ENCODE assay signal across 23 cellular contexts in genomic region chr17:82412535-82413520, GRCh38. TPM values are rescaled to one million over a fixed set of nuclear protein-coding genes. Genes with fewer than 3 reads are reported as not detected.
A peak's percentile ranks its signal among the peaks of the same experiment; 100 is the strongest.
DNase-seq lines count a peak whose midpoint lies in the region; ATAC-seq and TF ChIP-seq lines count a peak whose summit lies in the region.
"Had no signal": no experiment of that assay in that cellular context is flagged by ENCODE, and none has a peak within 500 bp of the region (broad histone marks: within the 10 kb centered on the region; RNA-seq: fewer than 3 reads in every experiment).

No MANE protein-coding gene starts in this region.

- H2AFZ ChIP-seq in SK-N-SH (ENCODE audit: low read depth) = no peak overlapping the region
- H2AFZ ChIP-seq in osteoblast (ENCODE audit: low read length) = no peak overlapping the region
- H2AFZ ChIP-seq in hepatocyte = no peak overlapping the region

- DNase-seq in SK-N-SH = peak; percentile 83
- DNase-seq in NCI-H1105 treated with DMSO at 0.1 percent for 48 hours (lab: John Stamatoyannopoulos, UW) = peak; percentile 44
- DNase-seq in SHP77 treated with DMSO at 0.1 percent for 48 hours (lab: John Stamatoyannopoulos, UW) = peak; percentile 34
- DNase-seq in osteoblast (ENCODE audit: insufficient read length, low spot score, missing footprints) = peak; percentile 34
- DNase-seq in hepatocyte (ENCODE audit: low spot score) = no peak
- no peak for DNase-seq in activated naive CD4-positive, alpha-beta T cell treated with Interleukin-2 at 50 U/mL for 16 hours
- no peak for DNase-seq in NCI-H1436 (lab: John Stamatoyannopoulos, UW)
- DNase-seq: ACHN; activated CD4-positive, alpha-beta T cell treated with anti-CD3 and anti-CD28 coated beads, Interleukin-2, amount 10 ng/mL, durations not matched to agents 24 days and 14 days; activated naive CD4-positive, alpha-beta T cell treated with anti-CD3 and anti-CD28 coated beads, Interleukin-2, amount 10 ng/mL, durations not matched to agents 7 days and 5 days; CD8-positive, alpha-beta T cell; hippocampal formation; kidney glomerular epithelial cell; MM.1S; NCI-H446 treated with DMSO at 0.1 percent for 48 hours; nucleus accumbens; OCI-M1; right cardiac atrium; stimulated activated naive CD8-positive, alpha-beta T cell treated with anti-CD3 and anti-CD28 coated beads, Interleukin-15, amount 100 ng/mL, for 72 hours had no signal

- peak in 1 of 2 experiments; percentile 26; a peak in 1 of 4 replicates for TF ChIP-seq EP300 in SK-N-SH (IDR thresholded peaks at IDR 0.05; ENCODE audit: borderline replicate concordance in 1 of 2, low read depth in 1 of 2, low read length in 1 of 2)

- H3K4me3 ChIP-seq in SK-N-SH (ENCODE audit: low read depth in 2 of 2, low read length in 1 of 2) = no peak overlapping the region
- no peak overlapping the region for H3K4me3 ChIP-seq in osteoblast (ENCODE audit: insufficient read depth, low read length)
- no peak overlapping the region for H3K4me3 ChIP-seq in hepatocyte
- H3K4me3 ChIP-seq: GM12878 had no signal

- peak; percentile 15; the same call in 1 of the 2 replicates for TF ChIP-seq RAD21 in SK-N-SH (IDR thresholded peaks at IDR 0.05; ENCODE audit: low read length)

- no peak for TF ChIP-seq CTCF in SK-N-SH (IDR thresholded peaks at IDR 0.05)
- no peak for TF ChIP-seq CTCF in osteoblast (IDR thresholded peaks at IDR 0.05; ENCODE audit: extremely low read depth, low read depth, low read length)
- no peak for TF ChIP-seq CTCF in hepatocyte (IDR thresholded peaks at IDR 0.05; ENCODE audit: poor library complexity)

- H3K79me2 ChIP-seq in SK-N-SH (ENCODE audit: insufficient read depth) (peaks cover 19% of the 10 kb centered on the region), osteoblast (ENCODE audit: insufficient read depth, low read length) (no peaks in the 10 kb centered on the region), hepatocyte (peaks cover 4% of the 10 kb centered on the region)

- 86% methylated on average over 29 of the region's 29 CpGs for WGBS in SK-N-SH (ENCODE audit: low lambda C conversion rate)
- WGBS in hepatocyte (ENCODE audit: low lambda C conversion rate, missing lambda C conversion rate) = 84% methylated on average over 25 of the region's 29 CpGs

- H3K9ac ChIP-seq in SK-N-SH = no peak overlapping the region

- no peak overlapping the region; a peak in 1 of 4 replicates for H3K27ac ChIP-seq in SK-N-SH (ENCODE audit: low read depth in 2 of 2, low read length in 1 of 2)
- no peak overlapping the region for H3K27ac ChIP-seq in osteoblast (ENCODE audit: low read depth, low read length)
- no peak overlapping the region for H3K27ac ChIP-seq in hepatocyte

- H3K4me2 ChIP-seq in SK-N-SH (no peak overlapping the region), osteoblast (ENCODE audit: insufficient read depth, low read length) (no peak overlapping the region), hepatocyte (no peak overlapping the region)

- POLR2A ChIA-PET in SK-N-SH (lab: Yijun Ruan, JAX) = no interaction called here

- no peaks in the 10 kb centered on the region for H3K9me2 ChIP-seq in SK-N-SH
- no peaks in the 10 kb centered on the region for H3K9me2 ChIP-seq in hepatocyte (replicated peaks; ENCODE audit: insufficient read depth)

- H3K4me1 ChIP-seq in SK-N-SH (ENCODE audit: control insufficient read depth in 1 of 2, insufficient read depth in 2 of 2, low read depth in 1 of 2, low read length in 1 of 2) = peaks cover 0 to 12% of the 10 kb centered on the region in 2 experiments; a peak in 2 of 4 replicates
- peaks cover 4% of the 10 kb centered on the region for H3K4me1 ChIP-seq in osteoblast (ENCODE audit: insufficient read depth, low read length)
- peaks cover 4% of the 10 kb centered on the region for H3K4me1 ChIP-seq in hepatocyte (ENCODE audit: insufficient read depth)

- no peaks in the 10 kb centered on the region for H3K27me3 ChIP-seq in SK-N-SH (ENCODE audit: insufficient read depth)
- no peaks in the 10 kb centered on the region for H3K27me3 ChIP-seq in osteoblast (ENCODE audit: insufficient read depth, low read length)
- no peaks in the 10 kb centered on the region for H3K27me3 ChIP-seq in hepatocyte

- ATAC-seq in SK-N-SH treated with all-trans-retinoic acid at 6 μM for 48 hours = no peak
- ATAC-seq: CD8-positive, alpha-beta T cell; GM12878; stimulated activated naive CD8-positive, alpha-beta T cell treated with anti-CD3 and anti-CD28 coated beads, Interleukin-15, amount 100 ng/mL, for 72 hours had no signal

- H4K20me1 ChIP-seq in SK-N-SH (ENCODE audit: insufficient read depth) = peaks cover 58% of the 10 kb centered on the region
- H4K20me1 ChIP-seq in osteoblast (ENCODE audit: insufficient read depth, low read length) = peaks cover 53% of the 10 kb centered on the region
- peaks cover 10% of the 10 kb centered on the region for H4K20me1 ChIP-seq in hepatocyte (ENCODE audit: insufficient read depth, poor library complexity, severe bottlenecking)

- H3K9me3 ChIP-seq in SK-N-SH (no peaks in the 10 kb centered on the region), osteoblast (ENCODE audit: low read depth, low read length) (no peaks in the 10 kb centered on the region), hepatocyte (ENCODE audit: low read depth) (no peaks in the 10 kb centered on the region)

- H3K36me3 ChIP-seq in SK-N-SH (replicated peaks in 1 of 2; ENCODE audit: control insufficient read depth in 1 of 2, insufficient read depth in 2 of 2, low read length in 1 of 2) = peaks cover 0 to 3% of the 10 kb centered on the region in 2 experiments
- H3K36me3 ChIP-seq in osteoblast (ENCODE audit: insufficient read depth, low read length) = no peaks in the 10 kb centered on the region
- no peaks in the 10 kb centered on the region for H3K36me3 ChIP-seq in hepatocyte (replicated peaks; ENCODE audit: insufficient read depth, low read depth)

- CTCF ChIA-PET in SK-N-SH (lab: Yijun Ruan, JAX) = interaction anchor here (0.6 to 11.3 kb wide), 17 partner anchors 11 to 775 kb away, joined by 3 to 124 read pairs (median 5); partner anchors contain the start of genes CD7 and TEX19

- H3F3A ChIP-seq in SK-N-SH (replicated peaks; ENCODE audit: insufficient read depth) = peaks cover 13% of the 10 kb centered on the region

TF ChIP-seq in SK-N-SH, 30 proteins besides CTCF, POLR2A, EP300 and RAD21 (continues in another document):
- TF ChIP-seq JUND (IDR thresholded peaks at IDR 0.05) = no peak
- no peak for TF ChIP-seq FOXM1 (IDR thresholded peaks at IDR 0.05; ENCODE audit: low read depth)
- peak; percentile 18 for TF ChIP-seq CHD2 (IDR thresholded peaks at IDR 0.05; ENCODE audit: low read length, partially characterized antibody)
- no peak for TF ChIP-seq FOSL2 (IDR thresholded peaks at IDR 0.05; ENCODE audit: borderline replicate concordance, low read depth)
- TF ChIP-seq, protein P1, sequence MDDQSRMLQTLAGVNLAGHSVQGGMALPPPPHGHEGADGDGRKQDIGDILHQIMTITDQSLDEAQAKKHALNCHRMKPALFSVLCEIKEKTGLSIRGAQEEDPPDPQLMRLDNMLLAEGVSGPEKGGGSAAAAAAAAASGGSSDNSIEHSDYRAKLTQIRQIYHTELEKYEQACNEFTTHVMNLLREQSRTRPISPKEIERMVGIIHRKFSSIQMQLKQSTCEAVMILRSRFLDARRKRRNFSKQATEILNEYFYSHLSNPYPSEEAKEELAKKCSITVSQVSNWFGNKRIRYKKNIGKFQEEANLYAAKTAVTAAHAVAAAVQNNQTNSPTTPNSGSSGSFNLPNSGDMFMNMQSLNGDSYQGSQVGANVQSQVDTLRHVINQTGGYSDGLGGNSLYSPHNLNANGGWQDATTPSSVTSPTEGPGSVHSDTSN (IDR thresholded peaks at IDR 0.05) = no peak

TF ChIP-seq in SK-N-SH treated with all-trans-retinoic acid at 6 μM for 48 hours, 23 proteins besides CTCF, POLR2A, EP300 and RAD21 (continues in another document):
- no peak for TF ChIP-seq ZNF70 (CRISPR knock-in tag; IDR thresholded peaks at IDR 0.05)
- TF ChIP-seq BACH2 (CRISPR knock-in tag; IDR thresholded peaks at IDR 0.05; ENCODE audit: borderline replicate concordance) = no peak

RNA-seq across cellular contexts. Expression of gene HEXD, which starts 5.3 kb away (rescaled TPM):
- 38.8 and 43.1 TPM in 2 replicates for polyA plus RNA-seq in SK-N-SH (2012; rRNA removed)
- polyA plus RNA-seq in SK-N-SH (2012; cell fraction: cytosol; rRNA removed) = 10.8 and 18.1 TPM in 2 replicates
- polyA plus RNA-seq in SK-N-SH (2012; cell fraction: nucleus; rRNA removed) = 328 and 454 TPM in 2 replicates
- total RNA-seq in osteoblast = 13.0 and 20.3 TPM in 2 replicates
- total RNA-seq in hepatocyte = 27.7 and 32.6 TPM in 2 replicates
- 46.0 and 58.0 TPM in 2 replicates for polyA plus RNA-seq in hepatocyte

RNA-seq across cellular contexts. Expression of gene OGFOD3, which starts 5.6 kb away (rescaled TPM):
- polyA plus RNA-seq in SK-N-SH (2012; rRNA removed) (57.1 and 68.2 TPM in 2 replicates), hepatocyte (25.4 and 25.7 TPM in 2 replicates)
- 38.7 and 54.7 TPM in 2 replicates for polyA plus RNA-seq in SK-N-SH (2012; cell fraction: cytosol; rRNA removed)
- polyA plus RNA-seq in SK-N-SH (2012; cell fraction: nucleus; rRNA removed) = 67.2 and 94.3 TPM in 2 replicates
- total RNA-seq in osteoblast (25.3 and 27.4 TPM in 2 replicates), hepatocyte (30.5 and 33.4 TPM in 2 replicates)

RNA-seq across cellular contexts. Expression of gene CYBC1, which starts 37.7 kb away (rescaled TPM):
- 160 and 165 TPM in 2 replicates for polyA plus RNA-seq in SK-N-SH (2012; rRNA removed)
- 97.3 and 115 TPM in 2 replicates for polyA plus RNA-seq in SK-N-SH (2012; cell fraction: cytosol; rRNA removed)
- 403 and 584 TPM in 2 replicates for polyA plus RNA-seq in SK-N-SH (2012; cell fraction: nucleus; rRNA removed)
- 72.4 and 75.1 TPM in 2 replicates for total RNA-seq in osteoblast
- total RNA-seq in hepatocyte = 61.9 and 64.6 TPM in 2 replicates
- 76.6 and 81.6 TPM in 2 replicates for polyA plus RNA-seq in hepatocyte

RNA-seq across cellular contexts. Expression of gene UTS2R, which starts 41.3 kb away (rescaled TPM):
- polyA plus RNA-seq in SK-N-SH (2012; rRNA removed) (not detected in 2 replicates), hepatocyte (not detected in 2 replicates)
- not detected in 2 replicates for polyA plus RNA-seq in SK-N-SH (2012; cell fraction: cytosol; rRNA removed)
- polyA plus RNA-seq in SK-N-SH (2012; cell fraction: nucleus; rRNA removed) = not detected in 2 replicates
- total RNA-seq in osteoblast (not detected in 2 replicates), hepatocyte (0.10 TPM in 1 of 2 replicates, not detected in the other)
- total RNA-seq: CD8-positive, alpha-beta T cell; G401; urinary bladder had no signal
- polyA plus RNA-seq: urinary bladder had no signal

RNA-seq across cellular contexts. Expression of gene NARF, which starts 45.7 kb away (rescaled TPM):
- polyA plus RNA-seq in SK-N-SH (2012; rRNA removed) (128 and 130 TPM in 2 replicates), hepatocyte (91.8 and 96.2 TPM in 2 replicates)
- 90.6 and 112 TPM in 2 replicates for polyA plus RNA-seq in SK-N-SH (2012; cell fraction: cytosol; rRNA removed)
- 222 and 289 TPM in 2 replicates for polyA plus RNA-seq in SK-N-SH (2012; cell fraction: nucleus; rRNA removed)
- total RNA-seq in osteoblast (34.4 and 36.8 TPM in 2 replicates), hepatocyte (43.9 and 54.9 TPM in 2 replicates)

Comparison
In these comparisons a context has a peak if more than half of its experiments do, and no peak if none do; other contexts are left out.
1. DNase-seq: peak in SK-N-SH (single experiment), NCI-H1105 treated with DMSO at 0.1 percent for 48 hours (single experiment), SHP77 treated with DMSO at 0.1 percent for 48 hours (single experiment) and osteoblast (single experiment); none in hepatocyte (single experiment), activated naive CD4-positive, alpha-beta T cell treated with Interleukin-2 at 50 U/mL for 16 hours (single experiment) and NCI-H1436 (single experiment).